Comparison of ENCODE assay signal across 24 cellular contexts in genomic region chr2:202355993-202356505, GRCh38.
"Had no signal": no experiment of that assay in that cellular context is flagged by ENCODE, and none has a peak within 500 bp of the region (broad histone marks: within the 10 kb centered on the region; RNA-seq: fewer than 3 reads in every experiment).

No MANE protein-coding gene starts in this region.

- H3K9me3 ChIP-seq: gastrocnemius medialis, mucosa of descending colon, spleen, thyroid gland, upper lobe of right lung had no signal

- H3K27me3 ChIP-seq: brain microvascular endothelial cell, gastrocnemius medialis, spleen, thyroid gland, upper lobe of right lung had no signal

- H3K27ac Mint-ChIP-seq: activated CD8-positive, alpha-beta T cell treated with anti-CD3 and anti-CD28 coated beads, Interleukin-2, amount 10 ng/mL, durations not matched to agents 7 days and 5 days; activated naive CD4-positive, alpha-beta T cell treated with anti-CD3 and anti-CD28 coated beads, Interleukin-2, amount 50 U/mL, for 72 hours; activated T-helper 17 cell treated with anti-CD3 and anti-CD28 coated beads, Interleukin-2, amount 50 U/mL, for 72 hours; stimulated activated naive CD8-positive, alpha-beta T cell treated with anti-CD3 and anti-CD28 coated beads, Interleukin-15, Interleukin-2, amounts not matched to agents 100 ng/mL and 50 ng/mL, for 24 hours had no signal

- H3K9me3 Mint-ChIP-seq: activated naive CD4-positive, alpha-beta T cell treated with anti-CD3 and anti-CD28 coated beads, Interleukin-2, amount 50 U/mL, for 72 hours; activated T-helper 17 cell treated with anti-CD3 and anti-CD28 coated beads, Interleukin-2, amount 50 U/mL, for 72 hours; stimulated activated naive CD8-positive, alpha-beta T cell treated with anti-CD3 and anti-CD28 coated beads, Interleukin-15, Interleukin-2, amounts not matched to agents 100 ng/mL and 50 ng/mL, for 24 hours had no signal

- ATAC-seq: activated CD8-positive, alpha-beta T cell treated with anti-CD3 and anti-CD28 coated beads, Interleukin-2, amount 10 ng/mL, durations not matched to agents 7 days and 5 days; activated naive CD4-positive, alpha-beta T cell treated with anti-CD3 and anti-CD28 coated beads, Interleukin-2, amount 50 U/mL, for 72 hours; activated T-helper 17 cell treated with anti-CD3 and anti-CD28 coated beads, Interleukin-2, amount 50 U/mL, for 72 hours; esophagus mucosa; gastrocnemius medialis; left cardiac atrium; mucosa of descending colon; sciatic nerve; upper lobe of right lung had no signal

- DNase-seq: activated CD4-positive, alpha-beta T cell treated with anti-CD3 and anti-CD28 coated beads for 1 hour; activated CD4-positive, alpha-beta T cell treated with anti-CD3 and anti-CD28 coated beads, Interleukin-2, amount 50 U/mL, for 1 hour; activated CD8-positive, alpha-beta T cell treated with anti-CD3 and anti-CD28 coated beads, Interleukin-2, amount 10 ng/mL, durations not matched to agents 7 days and 5 days; activated T-cell treated with anti-CD3 and anti-CD28 coated beads, Interleukin-2, amount 50 U/mL, for 1 hour; aorta; brain microvascular endothelial cell; central memory CD4-positive, alpha-beta T cell; effector memory CD4-positive, alpha-beta T cell; gastrocnemius medialis; hippocampal formation; left cardiac atrium; mesenchymal stem cell; mucosa of descending colon; nucleus accumbens; spleen; substantia nigra; thyroid gland; upper lobe of right lung; WERI-Rb-1 had no signal

- H3K36me3 Mint-ChIP-seq: activated naive CD4-positive, alpha-beta T cell treated with anti-CD3 and anti-CD28 coated beads, Interleukin-2, amount 50 U/mL, for 72 hours had no signal

- H3K4me1 ChIP-seq: gastrocnemius medialis, spleen, thyroid gland, upper lobe of right lung had no signal

- H3K36me3 ChIP-seq: brain microvascular endothelial cell, gastrocnemius medialis, thyroid gland, upper lobe of right lung, WERI-Rb-1 had no signal

- H3K4me3 Mint-ChIP-seq: activated CD8-positive, alpha-beta T cell treated with anti-CD3 and anti-CD28 coated beads, Interleukin-2, amount 10 ng/mL, durations not matched to agents 7 days and 5 days; activated T-helper 17 cell treated with anti-CD3 and anti-CD28 coated beads, Interleukin-2, amount 50 U/mL, for 72 hours; stimulated activated naive CD8-positive, alpha-beta T cell treated with anti-CD3 and anti-CD28 coated beads, Interleukin-15, Interleukin-2, amounts not matched to agents 100 ng/mL and 50 ng/mL, for 24 hours had no signal

- H3K27me3 Mint-ChIP-seq: activated T-helper 17 cell treated with anti-CD3 and anti-CD28 coated beads, Interleukin-2, amount 50 U/mL, for 72 hours; stimulated activated naive CD8-positive, alpha-beta T cell treated with anti-CD3 and anti-CD28 coated beads, Interleukin-15, Interleukin-2, amounts not matched to agents 100 ng/mL and 50 ng/mL, for 24 hours had no signal

- H3K4me3 ChIP-seq: gastrocnemius medialis, mucosa of descending colon, spleen, thyroid gland, upper lobe of right lung had no signal

- H3K4me1 Mint-ChIP-seq: activated T-helper 17 cell treated with anti-CD3 and anti-CD28 coated beads, Interleukin-2, amount 50 U/mL, for 72 hours had no signal

- H3K27ac ChIP-seq: brain microvascular endothelial cell, gastrocnemius medialis, spleen, thyroid gland, upper lobe of right lung, WERI-Rb-1 had no signal
